ENCODE assay signal across 8 cellular contexts in the genomic region with DNA sequence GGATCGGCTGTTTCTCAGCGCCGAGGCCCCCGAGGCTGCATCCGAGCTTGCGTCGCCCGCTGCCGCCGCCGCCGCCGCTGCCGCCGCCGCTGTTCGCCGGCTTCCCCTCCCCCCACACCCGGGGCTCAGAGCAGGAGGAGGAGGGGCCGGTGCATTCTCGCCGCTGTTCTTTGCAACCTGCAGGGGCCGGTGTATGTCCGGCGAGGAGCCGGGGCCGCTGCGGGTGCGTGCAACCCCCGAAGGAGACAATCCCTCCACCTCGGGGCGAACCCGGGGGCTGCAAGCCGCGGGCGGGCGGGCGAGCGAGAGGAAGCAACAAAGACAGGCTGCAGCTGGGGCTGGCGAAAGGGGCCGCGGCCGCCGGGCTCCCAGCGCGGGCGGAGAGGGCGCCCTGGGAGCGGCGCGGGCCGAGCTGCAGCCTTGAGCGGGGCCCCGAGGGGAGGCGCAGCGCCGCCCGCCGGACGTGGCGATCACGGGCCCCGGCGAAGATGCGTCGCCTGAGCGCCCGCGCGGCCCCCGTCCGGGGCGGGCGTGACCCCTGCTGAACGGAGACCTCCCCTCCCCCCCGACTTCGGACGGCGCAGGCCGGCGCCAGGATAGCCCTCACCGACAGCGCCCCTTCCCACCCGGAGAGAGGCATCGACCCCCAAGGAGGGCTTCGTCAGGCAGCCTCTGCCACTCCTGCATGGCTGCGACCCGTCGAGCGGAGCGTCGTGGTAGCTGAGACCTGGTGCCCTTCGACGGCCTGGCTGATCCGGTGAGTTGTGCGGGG. TPM values are rescaled to one million over a fixed set of nuclear protein-coding genes. Genes with fewer than 3 reads are reported as not detected.
DNase-seq lines count a peak whose midpoint lies in the region; ATAC-seq and TF ChIP-seq lines count a peak whose summit lies in the region.

No MANE protein-coding gene starts in this region.

- peak; percentile 81 for TF ChIP-seq CTCF in Panc1 (IDR thresholded peaks at IDR 0.05)

- DNase-seq in AG08395 (ENCODE audit: low spot score) = peak; percentile 35
- no peak for DNase-seq in Panc1 (ENCODE audit: low read depth, low spot score)
- DNase-seq in activated gamma-delta T cell treated with anti-CD3 and anti-CD28 coated beads, Interleukin-2, amount 50 U/mL, for 16 hours (ENCODE audit: low read depth) = peak; percentile 31
- DNase-seq in Right ventricle myocardium superior = peak; percentile 80
- peak in 6 of 10 donors; percentile 46 to 92 (median 58) for DNase-seq in posterior cingulate gyrus

- 1% methylated on average over 96 of the region's 96 CpGs for WGBS in urinary bladder

- BruUV-seq in Panc1 (replicated peaks; lab: Mats Ljungman, UMichigan) = no TSS peak

- in situ Hi-C loops in Panc1 (cut with HindIII; ENCODE audit: low pct_unique_long_range_greater_than_20kb, low sequenced_read_pairs) = no loop called here

- H3K27me3 ChIP-seq in Panc1 (ENCODE audit: control insufficient read depth, insufficient read depth, low read length) = no peaks in the 10 kb centered on the region

- peaks cover 40% of the 10 kb centered on the region for H3K4me1 ChIP-seq in Panc1 (ENCODE audit: control insufficient read depth, insufficient read depth, low read length)
- H3K4me1 ChIP-seq in urinary bladder (ENCODE audit: insufficient read depth) = peaks cover 2% of the 10 kb centered on the region

- H3K4me3 ChIP-seq in Panc1 (ENCODE audit: low read depth in 2 of 2, low read length in 2 of 2) = peak overlapping the region; percentile 52 to 56
- peak overlapping the region; percentile 68 for H3K4me3 ChIP-seq in urinary bladder (ENCODE audit: low read depth, low read length)

- CTCF ChIA-PET in Panc1 (lab: Charles Lee) = interaction anchor here (0.6 kb wide), 2 partner anchors 131 to 173 kb away, joined by 3 to 4 read pairs; no protein-coding TSS in a partner anchor

- intact Hi-C loops in Panc1 (cut with micrococcal nuclease; ENCODE audit: unreplicated experiment) (loop anchor here (10.0 kb wide), 2 partner anchors 90 to 120 kb away; no protein-coding TSS in a partner anchor), Right ventricle myocardium superior (cut with DNase I) (loop anchor here (10.0 kb wide), 1 partner anchor 120 kb away; no protein-coding TSS in a partner anchor), posterior cingulate gyrus (cut with DNase I) (no loop called here)

- POLR2A ChIA-PET in Panc1 (lab: Charles Lee) = no interaction called here

- H3K27ac ChIP-seq in Panc1 (ENCODE audit: low read length) = no peak overlapping the region
- H3K27ac ChIP-seq in urinary bladder (ENCODE audit: low read depth) = no peak overlapping the region

- H3K9me3 ChIP-seq in Panc1 (ENCODE audit: control insufficient read depth, insufficient read depth, low read depth, low read length) = no peaks in the 10 kb centered on the region

- ATAC-seq in GM18907 (IDR thresholded peaks at IDR 0.05; ENCODE audit: unreplicated experiment) = peak; percentile 39
- ATAC-seq in HG03442 (IDR thresholded peaks at IDR 0.05; ENCODE audit: unreplicated experiment) = peak; percentile 7
- peak; percentile 54 for ATAC-seq in Panc1
- ATAC-seq in Right ventricle myocardium superior (ENCODE audit: poor library complexity) = peak; percentile 25

- H3K36me3 ChIP-seq in Panc1 (ENCODE audit: control insufficient read depth, insufficient read depth, low read length) = no peaks in the 10 kb centered on the region
- no peaks in the 10 kb centered on the region for H3K36me3 ChIP-seq in urinary bladder (ENCODE audit: insufficient read depth)

RNA-seq across cellular contexts. Expression of a gene that starts 0.7 kb away (rescaled TPM):
- 12.8 TPM for total RNA-seq in Panc1 (2021; ENCODE audit: unreplicated experiment)
- 12.2 TPM for polyA plus RNA-seq in Panc1 (2012; ENCODE audit: insufficient read length)
- total RNA-seq in Right ventricle myocardium superior = 25.0 TPM
- 1.2 TPM for total RNA-seq in urinary bladder
- 1.2 TPM for polyA plus RNA-seq in urinary bladder
